ENCODE assay signal across 22 cellular contexts in genomic region chr22:24698266-24698926, GRCh38.
DNase-seq lines count a peak whose midpoint lies in the region; ATAC-seq and TF ChIP-seq lines count a peak whose summit lies in the region.
"Had no signal": no experiment of that assay in that cellular context is flagged by ENCODE, and none has a peak within 500 bp of the region (broad histone marks: within the 10 kb centered on the region; RNA-seq: fewer than 3 reads in every experiment).

No MANE protein-coding gene starts in this region.

- H3K27me3 Mint-ChIP-seq in brain: peaks cover 6% of the 10 kb centered on the region

- H3K27ac ChIP-seq in left ventricle myocardium inferior (replicated peaks) (peak overlapping the region; percentile 66), upper lobe of right lung (peak overlapping the region; percentile 78)
- H3K27ac ChIP-seq: 22Rv1, PC-9 had no signal

- TF ChIP-seq CTCF in left ventricle myocardium inferior (IDR thresholded peaks at IDR 0.05; ENCODE audit: borderline replicate concordance) (no peak), brain (conservative IDR thresholded peaks at IDR 0.05) (no peak), upper lobe of right lung (IDR thresholded peaks at IDR 0.05) (no peak)

- peak overlapping the region in 3 of 5 experiments; percentile 44 to 95 (median 91) for H3K27ac Mint-ChIP-seq in brain
- H3K27ac Mint-ChIP-seq: CD8-positive, alpha-beta memory T cell; GM23338 had no signal

- H3K36me3 Mint-ChIP-seq in brain: no peaks in the 10 kb centered on the region
- H3K36me3 Mint-ChIP-seq: CD8-positive, alpha-beta memory T cell had no signal

- H3K4me3 ChIP-seq in left ventricle myocardium inferior (no peak overlapping the region), upper lobe of right lung (no peak overlapping the region)
- H3K4me3 ChIP-seq: GM23338, PC-9 had no signal

- H3K36me3 ChIP-seq in left ventricle myocardium inferior (no peaks in the 10 kb centered on the region), upper lobe of right lung (no peaks in the 10 kb centered on the region)

- H3K4me1 ChIP-seq in left ventricle myocardium inferior: peaks cover 35% of the 10 kb centered on the region
- H3K4me1 ChIP-seq in upper lobe of right lung: peaks cover 22% of the 10 kb centered on the region

- no peaks in the 10 kb centered on the region for H3K9me3 ChIP-seq in left ventricle myocardium inferior (replicated peaks)
- H3K9me3 ChIP-seq in upper lobe of right lung: no peaks in the 10 kb centered on the region
- H3K9me3 ChIP-seq: SK-N-SH had no signal

- intact Hi-C loops in left ventricle myocardium inferior (cut with micrococcal nuclease) (no loop called here), Right ventricle myocardium inferior (cut with DNase I) (no loop called here), upper lobe of right lung (cut with DNase I) (no loop called here)

- DNase-seq in left ventricle myocardium inferior (no peak), Right ventricle myocardium inferior (ENCODE audit: missing footprints) (no peak), myocyte (ENCODE audit: low read depth) (peak; percentile 84), upper lobe of right lung (no peak), HuH-7.5 (ENCODE audit: low spot score) (no peak), NCI-H1436 (lab: John Stamatoyannopoulos, UW) (no peak)
- DNase-seq: ACHN; Calu3; CD8-positive, alpha-beta memory T cell; NCI-H1092; NCI-H1436 treated with DMSO at 0.1 percent for 48 hours; NCI-H1930; NCI-H2227 treated with DMSO at 0.1 percent for 48 hours; NCI-H748 treated with DMSO at 0.1 percent for 48 hours; PC-9; SIG-M5; SK-N-SH had no signal

- H3K27me3 ChIP-seq in left ventricle myocardium inferior (ENCODE audit: low read depth) (no peaks in the 10 kb centered on the region), upper lobe of right lung (no peaks in the 10 kb centered on the region)

- H3K4me3 Mint-ChIP-seq in brain: no peak overlapping the region
- H3K4me3 Mint-ChIP-seq: CD8-positive, alpha-beta memory T cell; GM23338 had no signal

- H3K9me3 Mint-ChIP-seq in brain: no peaks in the 10 kb centered on the region
- H3K9me3 Mint-ChIP-seq: CD8-positive, alpha-beta memory T cell; GM23338 had no signal

- ATAC-seq in Right ventricle myocardium inferior: no peak
- no peak for ATAC-seq in upper lobe of right lung
- no peak for ATAC-seq in HG02885 (IDR thresholded peaks at IDR 0.05; ENCODE audit: poor library complexity, unreplicated experiment)
- ATAC-seq: GM23338, HCT116 had no signal

- peaks cover 34% of the 10 kb centered on the region for H3K4me1 Mint-ChIP-seq in brain
- H3K4me1 Mint-ChIP-seq: CD8-positive, alpha-beta memory T cell had no signal
